28 cellular contexts compared by ENCODE assay signal in genomic region chr19:56324425-56324824, GRCh38. TPM values are rescaled to one million over a fixed set of nuclear protein-coding genes. Genes with fewer than 3 reads are reported as not detected.
"Had no signal": no experiment of that assay in that cellular context is flagged by ENCODE, and none has a peak within 500 bp of the region (broad histone marks: within the 10 kb centered on the region; RNA-seq: fewer than 3 reads in every experiment).

No MANE protein-coding gene starts in this region.

- H3K4me3 ChIP-seq: heart left ventricle, lung, right lobe of liver, skin epidermis, transverse colon, uterus had no signal

- H3K36me3 Mint-ChIP-seq: activated CD8-positive, alpha-beta memory T cell treated with anti-CD3 and anti-CD28 coated beads, Interleukin-2, amount 10 ng/mL, durations not matched to agents 7 days and 5 days; activated naive CD4-positive, alpha-beta T cell treated with anti-CD3 and anti-CD28 coated beads, Interleukin-2, amount 10 ng/mL, durations not matched to agents 7 days and 5 days had no signal

- H3K9me3 Mint-ChIP-seq: activated CD8-positive, alpha-beta T cell treated with anti-CD3 and anti-CD28 coated beads for 36 hours; activated naive CD4-positive, alpha-beta T cell treated with anti-CD3 and anti-CD28 coated beads, Interleukin-2, amount 10 ng/mL, durations not matched to agents 7 days and 5 days had no signal

- H3K4me1 ChIP-seq: right lobe of liver, uterus had no signal

- H3K27ac Mint-ChIP-seq: activated CD4-positive, alpha-beta T cell treated with anti-CD3 and anti-CD28 coated beads, Interleukin-2, amount 10 ng/mL, durations not matched to agents 7 days and 5 days; activated CD8-positive, alpha-beta memory T cell treated with anti-CD3 and anti-CD28 coated beads, Interleukin-2, amount 10 ng/mL, durations not matched to agents 7 days and 5 days; activated CD8-positive, alpha-beta T cell treated with anti-CD3 and anti-CD28 coated beads for 36 hours; activated naive CD4-positive, alpha-beta T cell treated with anti-CD3 and anti-CD28 coated beads, Interleukin-2, amount 10 ng/mL, durations not matched to agents 7 days and 5 days; naive thymus-derived CD4-positive, alpha-beta T cell; stimulated activated memory B cell treated with anti-CD40 and anti-IgM and Interleukin-4, amounts not matched to agents 10 μg/mL and 1 μg/mL and 100 μg/mL, for 72 hours had no signal

- H3K27ac ChIP-seq: right lobe of liver, transverse colon, uterus, VCaP had no signal

- H3K27me3 Mint-ChIP-seq: stimulated activated memory B cell treated with anti-CD40 and anti-IgM and Interleukin-4, amounts not matched to agents 10 μg/mL and 1 μg/mL and 100 μg/mL, for 72 hours had no signal

- H3K9me3 ChIP-seq: heart left ventricle, right lobe of liver, transverse colon, uterus had no signal

- H3K27me3 ChIP-seq: heart left ventricle, right lobe of liver, transverse colon, uterus had no signal

- H3K4me3 Mint-ChIP-seq: activated CD4-positive, alpha-beta T cell treated with anti-CD3 and anti-CD28 coated beads, Interleukin-2, amount 10 ng/mL, durations not matched to agents 7 days and 5 days; activated CD8-positive, alpha-beta memory T cell treated with anti-CD3 and anti-CD28 coated beads, Interleukin-2, amount 10 ng/mL, durations not matched to agents 7 days and 5 days; activated CD8-positive, alpha-beta T cell treated with anti-CD3 and anti-CD28 coated beads for 36 hours; activated naive CD4-positive, alpha-beta T cell treated with anti-CD3 and anti-CD28 coated beads, Interleukin-2, amount 10 ng/mL, durations not matched to agents 7 days and 5 days; naive thymus-derived CD4-positive, alpha-beta T cell; neural crest cell; stimulated activated memory B cell treated with anti-CD40 and anti-IgM and Interleukin-4, amounts not matched to agents 10 μg/mL and 1 μg/mL and 100 μg/mL, for 72 hours had no signal

- DNase-seq: activated CD4-positive, alpha-beta T cell treated with anti-CD3 and anti-CD28 coated beads, Interleukin-2, amount 10 ng/mL, durations not matched to agents 7 days and 5 days; activated CD8-positive, alpha-beta memory T cell treated with anti-CD3 and anti-CD28 coated beads, Interleukin-2, amount 10 ng/mL, durations not matched to agents 7 days and 5 days; activated CD8-positive, alpha-beta T cell treated with anti-CD3 and anti-CD28 coated beads for 36 hours; activated effector memory CD4-positive, alpha-beta T cell treated with anti-CD3 and anti-CD28 coated beads, Interleukin-2, amount 50 U/mL, for 16 hours; activated naive CD4-positive, alpha-beta T cell treated with anti-CD3 and anti-CD28 coated beads, Interleukin-2, amount 10 ng/mL, durations not matched to agents 7 days and 5 days; activated T-cell treated with anti-CD3 and anti-CD28 coated beads for 4 hours; amygdala; cortex of kidney; effector CD4-positive, alpha-beta T cell; heart left ventricle; kidney; naive thymus-derived CD4-positive, alpha-beta T cell; occipital lobe; right lobe of liver; stimulated activated CD4-positive, alpha-beta T cell treated with anti-CD3 and anti-CD28 coated beads, Interleukin-15, amount 100 ng/mL, for 24 hours; transverse colon; uterus had no signal

- ATAC-seq: activated CD4-positive, CD25-positive, alpha-beta regulatory T cell treated with anti-CD3 and anti-CD28 coated beads, Interleukin-2, amount 50 U/mL, for 24 hours; activated CD8-positive, alpha-beta memory T cell treated with anti-CD3 and anti-CD28 coated beads, Interleukin-2, amount 10 ng/mL, durations not matched to agents 7 days and 5 days; activated CD8-positive, alpha-beta T cell treated with anti-CD3 and anti-CD28 coated beads for 36 hours; naive thymus-derived CD4-positive, alpha-beta T cell; stimulated activated memory B cell treated with anti-CD40 and anti-IgM and Interleukin-4, amounts not matched to agents 10 μg/mL and 1 μg/mL and 100 μg/mL, for 72 hours had no signal

- H3K36me3 ChIP-seq: heart left ventricle, right lobe of liver, transverse colon, uterus had no signal

RNA-seq across cellular contexts. Expression of gene EDDM13, which starts 51.9 kb away (rescaled TPM):
- total RNA-seq: bronchial epithelial cell, cerebellum, epithelial cell of proximal tubule, fibroblast of villous mesenchyme, heart left ventricle, neural crest cell, occipital lobe, right lobe of liver, temporal lobe, transverse colon, uterus had no signal
